Comparison of ENCODE assay signal across 14 cellular contexts in genomic region chr2:38655441-38655840, GRCh38.
"Had no signal": no experiment of that assay in that cellular context is flagged by ENCODE, and none has a peak within 500 bp of the region (broad histone marks: within the 10 kb centered on the region; RNA-seq: fewer than 3 reads in every experiment).

No MANE protein-coding gene starts in this region.

- H3K4me3 Mint-ChIP-seq: stimulated activated memory B cell treated with anti-CD40 and anti-IgM and Interleukin-4, amounts not matched to agents 10 μg/mL and 1 μg/mL and 100 μg/mL, for 72 hours; type B pancreatic cell had no signal

- H3K36me3 ChIP-seq: breast epithelium, neutrophil, suprapubic skin had no signal

- H3K4me3 ChIP-seq: breast epithelium, lung, suprapubic skin had no signal

- H3K27ac ChIP-seq: breast epithelium, suprapubic skin had no signal

- H3K27me3 Mint-ChIP-seq: stimulated activated memory B cell treated with anti-CD40 and anti-IgM and Interleukin-4, amounts not matched to agents 10 μg/mL and 1 μg/mL and 100 μg/mL, for 72 hours; type B pancreatic cell had no signal

- H3K36me3 Mint-ChIP-seq: stimulated activated memory B cell treated with anti-CD40 and anti-IgM and Interleukin-4, amounts not matched to agents 10 μg/mL and 1 μg/mL and 100 μg/mL, for 72 hours; type B pancreatic cell had no signal

- H3K9me3 Mint-ChIP-seq: stimulated activated memory B cell treated with anti-CD40 and anti-IgM and Interleukin-4, amounts not matched to agents 10 μg/mL and 1 μg/mL and 100 μg/mL, for 72 hours; type B pancreatic cell had no signal

- DNase-seq: anterior cingulate cortex, left cardiac atrium, midbrain, right cardiac atrium, SHP77 treated with DMSO at 0.1 percent for 48 hours, small intestine, T-helper 9 cell had no signal

- ATAC-seq: activated naive CD4-positive, alpha-beta T cell treated with anti-CD3 and anti-CD28 coated beads, Interleukin-2, amount 50 U/mL, for 72 hours; left cardiac atrium; right cardiac atrium; stimulated activated memory B cell treated with anti-CD40 and anti-IgM and Interleukin-4, amounts not matched to agents 10 μg/mL and 1 μg/mL and 100 μg/mL, for 72 hours had no signal

- H3K27ac Mint-ChIP-seq: stimulated activated memory B cell treated with anti-CD40 and anti-IgM and Interleukin-4, amounts not matched to agents 10 μg/mL and 1 μg/mL and 100 μg/mL, for 72 hours had no signal

- H3K27me3 ChIP-seq: breast epithelium, neutrophil, suprapubic skin had no signal
